Comparison of ENCODE assay signal across 14 cellular contexts in genomic region chr11:47178305-47178704, GRCh38. TPM values are rescaled to one million over a fixed set of nuclear protein-coding genes. Genes with fewer than 3 reads are reported as not detected.
DNase-seq lines count a peak whose midpoint lies in the region; ATAC-seq, FAIRE-seq and TF ChIP-seq lines count a peak whose summit lies in the region.
"Had no signal": no experiment of that assay in that cellular context is flagged by ENCODE, and none has a peak within 500 bp of the region (broad histone marks: within the 10 kb centered on the region; RNA-seq: fewer than 3 reads in every experiment).

No MANE protein-coding gene starts in this region.

- BruUV-seq in HepG2 (replicated peaks; lab: Mats Ljungman, UMichigan), result no TSS peak

- H2BK120ac ChIP-seq in mesendoderm (ENCODE audit: low read depth, low read length), result no peak overlapping the region

- no peaks in the 10 kb centered on the region for H3K9me3 Mint-ChIP-seq in activated B cell treated with CpG ODN at 0.5 μM for 24 hours
- H3K9me3 Mint-ChIP-seq in stimulated activated memory B cell treated with anti-CD40 and anti-IgM and Interleukin-4, amounts not matched to agents 10 μg/mL and 1 μg/mL and 100 μg/mL, for 72 hours, result no peaks in the 10 kb centered on the region
- H3K9me3 Mint-ChIP-seq: nephron had no signal

- POLR2A ChIA-PET in activated B cell treated with CpG ODN at 0.5 μM for 24 hours (lab: Charles Lee), result interaction anchor here (0.5 to 2.4 kb wide), 5 partner anchors 36 to 255 kb away, joined by 3 to 32 read pairs (median 5); partner anchors contain the start of genes ACP2 and DDB2
- POLR2A ChIA-PET in HepG2 (lab: Yijun Ruan, JAX), result interaction anchor here (0.6 to 4.7 kb wide), 13 partner anchors 10 to 92 kb away, joined by 3 to 81 read pairs (median 5); partner anchors contain the start of genes ACP2, DDB2, MADD and NR1H3

- peak overlapping the region; percentile 99 for H3K27ac Mint-ChIP-seq in activated B cell treated with CpG ODN at 0.5 μM for 24 hours
- peak overlapping the region; percentile 95 for H3K27ac Mint-ChIP-seq in stimulated activated memory B cell treated with anti-CD40 and anti-IgM and Interleukin-4, amounts not matched to agents 10 μg/mL and 1 μg/mL and 100 μg/mL, for 72 hours

- no peak overlapping the region for H2BK5ac ChIP-seq in mesendoderm (ENCODE audit: low read length)

- peaks cover under 1% of the 10 kb centered on the region for H3K27me3 Mint-ChIP-seq in activated B cell treated with CpG ODN at 0.5 μM for 24 hours
- H3K27me3 Mint-ChIP-seq in stimulated activated memory B cell treated with anti-CD40 and anti-IgM and Interleukin-4, amounts not matched to agents 10 μg/mL and 1 μg/mL and 100 μg/mL, for 72 hours, result peaks cover 3% of the 10 kb centered on the region
- H3K27me3 Mint-ChIP-seq: activated naive CD8-positive, alpha-beta T cell had no signal

- H3K4me2 ChIP-seq in DND-41 (ENCODE audit: insufficient read depth, low read length) (peak overlapping the region; percentile 88), HepG2 (ENCODE audit: low read depth, low read length) (peak overlapping the region; percentile 89), mesendoderm (ENCODE audit: low read length) (no peak overlapping the region)

- no peak overlapping the region for H3K4me3 ChIP-seq in DND-41 (ENCODE audit: low read depth in 1 of 2, low read length in 2 of 2)
- 0 out of 6 replicates have a peak overlapping the region, but pooled peaks of 1 of the 3 experiments have one; percentile 16 for H3K4me3 ChIP-seq in HepG2 (replicated peaks in 1 of 3; ENCODE audit: insufficient read depth in 1 of 3, low read depth in 2 of 3, low read length in 3 of 3)
- no peak overlapping the region for H3K4me3 ChIP-seq in mesendoderm (ENCODE audit: low read length)

- H4K8ac ChIP-seq in mesendoderm (ENCODE audit: low read depth, low read length), result no peak overlapping the region

- no peak overlapping the region for H3K56ac ChIP-seq in mesendoderm (ENCODE audit: low read length)

- H2BK15ac ChIP-seq in mesendoderm (replicated peaks; ENCODE audit: low read depth), result no peak overlapping the region

- peaks cover 32% of the 10 kb centered on the region for H3K4me1 Mint-ChIP-seq in activated B cell treated with CpG ODN at 0.5 μM for 24 hours
- H3K4me1 Mint-ChIP-seq in stimulated activated memory B cell treated with anti-CD40 and anti-IgM and Interleukin-4, amounts not matched to agents 10 μg/mL and 1 μg/mL and 100 μg/mL, for 72 hours, result peaks cover 39% of the 10 kb centered on the region

- CTCF ChIA-PET in activated B cell treated with CpG ODN at 0.5 μM for 24 hours (lab: Charles Lee) (interaction anchor here (0.8 to 3.7 kb wide), 9 partner anchors 9 to 275 kb away, joined by 3 to 40 read pairs (median 3); partner anchors contain the start of genes ACP2, DDB2, NR1H3 and SLC39A13), HepG2 (lab: Yijun Ruan, JAX; ENCODE audit: low intra/inter-chr PET ratio, low total read pairs) (interaction anchor here (1.6 to 3.9 kb wide), 2 partner anchors 81 to 177 kb away, joined by 13 to 27 read pairs; partner anchors contain the start of gene NR1H3)

- H4K20me1 ChIP-seq in DND-41 (ENCODE audit: insufficient read depth, low read length) (peaks cover 13% of the 10 kb centered on the region), HepG2 (ENCODE audit: insufficient read depth, low read length) (0 out of 2 replicates have a peak, but pooled peaks cover 3% of the 10 kb centered on the region)

- intact Hi-C loops in activated B cell treated with CpG ODN at 0.5 μM for 24 hours (cut with micrococcal nuclease) (no loop called here), HepG2 (cut with micrococcal nuclease; ENCODE audit: unreplicated experiment) (no loop called here)

- WGBS in HepG2 (ENCODE audit: low lambda C conversion rate), result 67% methylated on average over 8 of the region's 11 CpGs
- no CpG with 5 or more reads among the region's 11 CpGs for WGBS in mesendoderm (ENCODE audit: extremely low coverage, insufficient coverage, low lambda C conversion rate)

- H3K23ac ChIP-seq in mesendoderm (ENCODE audit: low read length), result no peak overlapping the region

- H3K4me3 Mint-ChIP-seq in activated B cell treated with CpG ODN at 0.5 μM for 24 hours, result no peak overlapping the region
- H3K4me3 Mint-ChIP-seq in stimulated activated memory B cell treated with anti-CD40 and anti-IgM and Interleukin-4, amounts not matched to agents 10 μg/mL and 1 μg/mL and 100 μg/mL, for 72 hours, result no peak overlapping the region

- no peak overlapping the region for H3K4ac ChIP-seq in mesendoderm (ENCODE audit: low read depth, low read length)

- peaks cover 22% of the 10 kb centered on the region for H3K79me1 ChIP-seq in mesendoderm (ENCODE audit: low read length)

- H3K9me3 ChIP-seq in DND-41 (ENCODE audit: insufficient read depth, low read length, severe bottlenecking) (no peaks in the 10 kb centered on the region), HepG2 (ENCODE audit: low read length) (no peaks in the 10 kb centered on the region)
- H3K9me3 ChIP-seq: SJCRH30 had no signal

- H2AFZ ChIP-seq in DND-41 (ENCODE audit: low read depth, low read length), result peak overlapping the region; percentile 98
- H2AFZ ChIP-seq in HepG2 (ENCODE audit: low read length), result no peak overlapping the region

- TF ChIP-seq EP300 in HepG2 (IDR thresholded peaks at IDR 0.05; ENCODE audit: low read depth in 2 of 2, low read length in 2 of 2) (no peak), HepG2 (CRISPR knock-in tag; IDR thresholded peaks at IDR 0.05; ENCODE audit: borderline replicate concordance) (no peak)

- peaks cover 28% of the 10 kb centered on the region for H3K36me3 Mint-ChIP-seq in activated B cell treated with CpG ODN at 0.5 μM for 24 hours (ENCODE audit: low read depth)
- peaks cover 6% of the 10 kb centered on the region for H3K36me3 Mint-ChIP-seq in stimulated activated memory B cell treated with anti-CD40 and anti-IgM and Interleukin-4, amounts not matched to agents 10 μg/mL and 1 μg/mL and 100 μg/mL, for 72 hours
- H3K36me3 Mint-ChIP-seq: activated naive CD8-positive, alpha-beta T cell had no signal

- TF ChIP-seq CTCF in DND-41 (IDR thresholded peaks at IDR 0.05; ENCODE audit: borderline replicate concordance, extremely low read depth, low read length, poor library complexity, severe bottlenecking), result no peak
- TF ChIP-seq CTCF in activated B cell treated with CpG ODN at 0.5 μM for 24 hours (IDR thresholded peaks at IDR 0.05), result no peak
- TF ChIP-seq CTCF in HepG2 (CRISPR knock-in tag; IDR thresholded peaks at IDR 0.05), result no peak
- no peak for TF ChIP-seq CTCF in foreskin keratinocyte (conservative IDR thresholded peaks at IDR 0.05)

- in situ Hi-C loops in HepG2 (cut with HindIII; ENCODE audit: extremely low pct_ligation_motif_present, low pct_unique_long_range_greater_than_20kb), result loop anchor here (5.0 kb wide), 2 partner anchors 69 to 174 kb away; partner anchors contain the start of genes ACP2 and MYBPC3

- no peak for TF ChIP-seq POLR2A in HepG2 (IDR thresholded peaks at IDR 0.05; ENCODE audit: insufficient read depth in 1 of 2, low read depth in 2 of 2, low read length in 2 of 2)

- H3K27ac ChIP-seq in DND-41 (ENCODE audit: low read length), result peak overlapping the region; percentile 89; the same call in 1 of the 2 replicates
- H3K27ac ChIP-seq in HepG2 (ENCODE audit: extremely low read length, insufficient read depth, low read length), result peak overlapping the region; percentile 84
- no peak overlapping the region for H3K27ac ChIP-seq in mesendoderm (ENCODE audit: low read depth, low read length)
- H3K27ac ChIP-seq in foreskin keratinocyte, result no peak overlapping the region
- H3K27ac ChIP-seq: SJCRH30 had no signal

- DNase-seq in DND-41 (no peak), activated B cell treated with CpG ODN at 0.5 μM for 24 hours (no peak), HepG2 (ENCODE audit: low spot score) (no peak), mesendoderm (no peak), foreskin keratinocyte (no peak), LoVo (ENCODE audit: low spot score) (no peak), T-helper 1 cell (no peak)
- DNase-seq: activated CD4-positive, alpha-beta T cell treated with anti-CD3 and anti-CD28 coated beads for 48 hours; NCI-H1092; NCI-H526; SJCRH30 had no signal

- peaks cover 32% of the 10 kb centered on the region for H3K79me2 ChIP-seq in DND-41 (ENCODE audit: insufficient read depth, low read length)
- peaks cover 41% of the 10 kb centered on the region for H3K79me2 ChIP-seq in HepG2 (ENCODE audit: insufficient read depth, low read length)
- peaks cover 28% of the 10 kb centered on the region for H3K79me2 ChIP-seq in mesendoderm (ENCODE audit: control insufficient read depth, insufficient read depth, low read length)

- H2AK5ac ChIP-seq in mesendoderm (ENCODE audit: low read length), result no peak overlapping the region

- H4K5ac ChIP-seq in mesendoderm (ENCODE audit: low read length), result no peak overlapping the region

- H3K27me3 ChIP-seq in DND-41 (ENCODE audit: insufficient read depth, low read length, poor library complexity), result no peaks in the 10 kb centered on the region
- no peaks in the 10 kb centered on the region; a peak in 1 of 5 replicates for H3K27me3 ChIP-seq in HepG2 (ENCODE audit: control insufficient read depth in 1 of 2, insufficient read depth in 2 of 2, low read length in 2 of 2)
- H3K27me3 ChIP-seq in mesendoderm (ENCODE audit: insufficient read depth, low read length, poor library complexity), result no peaks in the 10 kb centered on the region
- H3K27me3 ChIP-seq in foreskin keratinocyte, result no peaks in the 10 kb centered on the region
- H3K27me3 ChIP-seq: SJCRH30 had no signal

- H3K4me1 ChIP-seq in DND-41 (ENCODE audit: insufficient read depth, low read length) (peaks cover 40% of the 10 kb centered on the region), HepG2 (ENCODE audit: insufficient read depth, low read length) (peaks cover 58% of the 10 kb centered on the region), mesendoderm (ENCODE audit: control insufficient read depth, low read depth, low read length) (no peaks in the 10 kb centered on the region), foreskin keratinocyte (no peaks in the 10 kb centered on the region)
- H3K4me1 ChIP-seq: SJCRH30 had no signal

- FAIRE-seq in HepG2 (lab: Jason Lieb, UNC), result no peak

- ATAC-seq in DND-41 (ENCODE audit: insufficient read depth, low read depth) (no peak), activated B cell treated with CpG ODN at 0.5 μM for 24 hours (ENCODE audit: low read depth) (no peak), HepG2 (no peak; the same call in 1 of the 3 replicates), foreskin keratinocyte (no peak)
- no peak for ATAC-seq in stimulated activated memory B cell treated with anti-CD40 and anti-IgM and Interleukin-4, amounts not matched to agents 10 μg/mL and 1 μg/mL and 100 μg/mL, for 72 hours

- peaks cover 21% of the 10 kb centered on the region for H3K36me3 ChIP-seq in DND-41 (ENCODE audit: insufficient read depth, low read length)
- H3K36me3 ChIP-seq in HepG2 (replicated peaks in 1 of 2; ENCODE audit: control insufficient read depth in 1 of 2, insufficient read depth in 2 of 2, low read length in 2 of 2), result peaks cover 22 to 45% of the 10 kb centered on the region in 2 experiments
- H3K36me3 ChIP-seq in mesendoderm (ENCODE audit: control insufficient read depth, insufficient read depth, low read length), result peaks cover 12% of the 10 kb centered on the region

- no peak for TF ChIP-seq RAD21 in HepG2 (CRISPR knock-in tag; IDR thresholded peaks at IDR 0.05)

- no peak overlapping the region for H3K18ac ChIP-seq in mesendoderm (ENCODE audit: low read length)

- H3K9ac ChIP-seq in DND-41 (ENCODE audit: low read depth, low read length) (peak overlapping the region; percentile 93), HepG2 (ENCODE audit: insufficient read depth, low read depth, low read length) (peak overlapping the region; percentile 27), mesendoderm (ENCODE audit: low read length) (no peak overlapping the region)

RNA-seq across cellular contexts. Expression of gene ARFGAP2, which starts 1.6 kb away (rescaled TPM):
- total RNA-seq in activated B cell treated with CpG ODN at 0.5 μM for 24 hours (145 and 176 TPM in 2 replicates), HepG2 (2016; rRNA removed; fragmentation: Illumina TruSeq; extraction: Trizol) (67.9 and 75.3 TPM in 2 replicates), foreskin keratinocyte (78.2 and 83.5 TPM in 2 replicates)
- 26.0 and 28.5 TPM in 2 replicates for total RNA-seq in HepG2 (2016; cell fraction: cytosol; rRNA removed; fragmentation: Illumina TruSeq; extraction: Trizol; ENCODE audit: low read depth)
- 60.7 and 78.7 TPM in 2 replicates for total RNA-seq in HepG2 (2016; cell fraction: insoluble cytoplasmic fraction; rRNA removed; fragmentation: Illumina TruSeq; extraction: Trizol)
- total RNA-seq in HepG2 (2016; cell fraction: membrane; rRNA removed; fragmentation: Illumina TruSeq; extraction: Trizol), result 25.6 and 29.2 TPM in 2 replicates
- total RNA-seq in HepG2 (2016; cell fraction: nucleus; rRNA removed; fragmentation: Illumina TruSeq; extraction: Trizol), result 63.0 and 73.9 TPM in 2 replicates
- polyA plus RNA-seq in HepG2 (2011; rRNA removed) (32.3 and 40.5 TPM in 2 replicates), foreskin keratinocyte (51.4 and 52.2 TPM in 2 replicates)
- 49.9 and 52.5 TPM in 2 replicates for polyA plus RNA-seq in HepG2 (2011; cell fraction: cytosol; rRNA removed)
- polyA plus RNA-seq in HepG2 (2011; cell fraction: nucleus; rRNA removed), result 135 and 137 TPM in 2 replicates
- 36.2 and 56.4 TPM in 2 replicates for polyA plus RNA-seq in HepG2 (2012)
- 5.1 and 6.2 TPM in 2 replicates for polyA plus RNA-seq in HepG2 (2016; cell fraction: cytosol; fragmentation: Illumina TruSeq; extraction: Trizol; ENCODE audit: low read depth)
- polyA plus RNA-seq in HepG2 (2016; cell fraction: insoluble cytoplasmic fraction; fragmentation: Illumina TruSeq; extraction: Trizol; ENCODE audit: low read depth), result 34.1 and 42.3 TPM in 2 replicates
- 10.4 and 11.9 TPM in 2 replicates for polyA plus RNA-seq in HepG2 (2016; cell fraction: membrane; fragmentation: Illumina TruSeq; extraction: Trizol; ENCODE audit: low read depth)
- polyA plus RNA-seq in HepG2 (2016; cell fraction: nucleus; fragmentation: Illumina TruSeq; extraction: Trizol; ENCODE audit: insufficient read depth, low read depth), result 93.3 and 105 TPM in 2 replicates
- polyA minus RNA-seq in HepG2 (2011; rRNA and poly(A)+ RNA removed; ENCODE audit: low replicate concordance), result 128 and 215 TPM in 2 replicates
- polyA minus RNA-seq in HepG2 (2011; cell fraction: cytosol; rRNA and poly(A)+ RNA removed), result 18.9 and 27.2 TPM in 2 replicates
- 108 and 119 TPM in 2 replicates for polyA minus RNA-seq in HepG2 (2011; cell fraction: nucleus; rRNA and poly(A)+ RNA removed)
- polyA plus RNA-seq in mesendoderm (2013, experiment 1 of 2), result 52.7 TPM
- polyA plus RNA-seq in mesendoderm (2013, experiment 2 of 2), result 51.0 TPM

RNA-seq across cellular contexts. Expression of gene PACSIN3, which starts 7.9 kb away (rescaled TPM):
- total RNA-seq in activated B cell treated with CpG ODN at 0.5 μM for 24 hours, result 1.5 TPM in 2 replicates
- 86.4 and 93.3 TPM in 2 replicates for total RNA-seq in HepG2 (2016; rRNA removed; fragmentation: Illumina TruSeq; extraction: Trizol)
- 23.5 and 25.6 TPM in 2 replicates for total RNA-seq in HepG2 (2016; cell fraction: cytosol; rRNA removed; fragmentation: Illumina TruSeq; extraction: Trizol; ENCODE audit: low read depth)
- 85.9 and 101 TPM in 2 replicates for total RNA-seq in HepG2 (2016; cell fraction: insoluble cytoplasmic fraction; rRNA removed; fragmentation: Illumina TruSeq; extraction: Trizol)
- 44.9 and 52.0 TPM in 2 replicates for total RNA-seq in HepG2 (2016; cell fraction: membrane; rRNA removed; fragmentation: Illumina TruSeq; extraction: Trizol)
- 48.3 and 58.6 TPM in 2 replicates for total RNA-seq in HepG2 (2016; cell fraction: nucleus; rRNA removed; fragmentation: Illumina TruSeq; extraction: Trizol)
- 47.9 and 56.8 TPM in 2 replicates for polyA plus RNA-seq in HepG2 (2011; rRNA removed)
- polyA plus RNA-seq in HepG2 (2011; cell fraction: cytosol; rRNA removed), result 46.8 and 58.3 TPM in 2 replicates
- polyA plus RNA-seq in HepG2 (2011; cell fraction: nucleus; rRNA removed), result 69.7 and 70.5 TPM in 2 replicates
- 37.6 and 45.0 TPM in 2 replicates for polyA plus RNA-seq in HepG2 (2012)
- 19.9 and 22.2 TPM in 2 replicates for polyA plus RNA-seq in HepG2 (2016; cell fraction: cytosol; fragmentation: Illumina TruSeq; extraction: Trizol; ENCODE audit: low read depth)
- polyA plus RNA-seq in HepG2 (2016; cell fraction: insoluble cytoplasmic fraction; fragmentation: Illumina TruSeq; extraction: Trizol; ENCODE audit: low read depth), result 75.8 and 91.5 TPM in 2 replicates
- polyA plus RNA-seq in HepG2 (2016; cell fraction: membrane; fragmentation: Illumina TruSeq; extraction: Trizol; ENCODE audit: low read depth), result 36.6 and 40.8 TPM in 2 replicates
- 92.3 and 96.2 TPM in 2 replicates for polyA plus RNA-seq in HepG2 (2016; cell fraction: nucleus; fragmentation: Illumina TruSeq; extraction: Trizol; ENCODE audit: insufficient read depth, low read depth)
- 46.1 and 86.9 TPM in 2 replicates for polyA minus RNA-seq in HepG2 (2011; rRNA and poly(A)+ RNA removed; ENCODE audit: low replicate concordance)
- polyA minus RNA-seq in HepG2 (2011; cell fraction: cytosol; rRNA and poly(A)+ RNA removed), result 31.6 and 35.2 TPM in 2 replicates
- polyA minus RNA-seq in HepG2 (2011; cell fraction: nucleus; rRNA and poly(A)+ RNA removed), result 26.5 and 27.4 TPM in 2 replicates
- 18.0 TPM for polyA plus RNA-seq in mesendoderm (2013, experiment 1 of 2)
- polyA plus RNA-seq in mesendoderm (2013, experiment 2 of 2), result 18.0 TPM
- 67.9 and 71.4 TPM in 2 replicates for total RNA-seq in foreskin keratinocyte
- polyA plus RNA-seq in foreskin keratinocyte, result 85.9 and 87.5 TPM in 2 replicates

RNA-seq across cellular contexts. Expression of gene DDB2, which starts 36.5 kb away (rescaled TPM):
- total RNA-seq in activated B cell treated with CpG ODN at 0.5 μM for 24 hours (95.1 and 98.0 TPM in 2 replicates), HepG2 (2016; rRNA removed; fragmentation: Illumina TruSeq; extraction: Trizol) (83.4 and 88.1 TPM in 2 replicates), foreskin keratinocyte (57.9 and 67.0 TPM in 2 replicates)
- 42.2 and 43.5 TPM in 2 replicates for total RNA-seq in HepG2 (2016; cell fraction: cytosol; rRNA removed; fragmentation: Illumina TruSeq; extraction: Trizol; ENCODE audit: low read depth)
- total RNA-seq in HepG2 (2016; cell fraction: insoluble cytoplasmic fraction; rRNA removed; fragmentation: Illumina TruSeq; extraction: Trizol), result 83.5 and 97.1 TPM in 2 replicates
- total RNA-seq in HepG2 (2016; cell fraction: membrane; rRNA removed; fragmentation: Illumina TruSeq; extraction: Trizol), result 57.3 and 60.8 TPM in 2 replicates
- total RNA-seq in HepG2 (2016; cell fraction: nucleus; rRNA removed; fragmentation: Illumina TruSeq; extraction: Trizol), result 58.4 and 60.1 TPM in 2 replicates
- polyA plus RNA-seq in HepG2 (2011; rRNA removed) (66.8 and 71.4 TPM in 2 replicates), foreskin keratinocyte (61.9 and 71.7 TPM in 2 replicates)
- polyA plus RNA-seq in HepG2 (2011; cell fraction: cytosol; rRNA removed), result 52.8 and 58.0 TPM in 2 replicates
- 181 and 193 TPM in 2 replicates for polyA plus RNA-seq in HepG2 (2011; cell fraction: nucleus; rRNA removed)
- 46.8 and 59.0 TPM in 2 replicates for polyA plus RNA-seq in HepG2 (2012)
- 33.5 and 35.4 TPM in 2 replicates for polyA plus RNA-seq in HepG2 (2016; cell fraction: cytosol; fragmentation: Illumina TruSeq; extraction: Trizol; ENCODE audit: low read depth)
- 91.3 and 93.6 TPM in 2 replicates for polyA plus RNA-seq in HepG2 (2016; cell fraction: insoluble cytoplasmic fraction; fragmentation: Illumina TruSeq; extraction: Trizol; ENCODE audit: low read depth)
- polyA plus RNA-seq in HepG2 (2016; cell fraction: membrane; fragmentation: Illumina TruSeq; extraction: Trizol; ENCODE audit: low read depth), result 43.2 and 43.8 TPM in 2 replicates
- polyA plus RNA-seq in HepG2 (2016; cell fraction: nucleus; fragmentation: Illumina TruSeq; extraction: Trizol; ENCODE audit: insufficient read depth, low read depth), result 125 and 136 TPM in 2 replicates
- 62.5 and 94.9 TPM in 2 replicates for polyA minus RNA-seq in HepG2 (2011; rRNA and poly(A)+ RNA removed; ENCODE audit: low replicate concordance)
- polyA minus RNA-seq in HepG2 (2011; cell fraction: cytosol; rRNA and poly(A)+ RNA removed), result 19.2 and 26.2 TPM in 2 replicates
- 62.4 and 65.9 TPM in 2 replicates for polyA minus RNA-seq in HepG2 (2011; cell fraction: nucleus; rRNA and poly(A)+ RNA removed)
- polyA plus RNA-seq in mesendoderm (2013, experiment 1 of 2), result 21.6 TPM
- 22.0 TPM for polyA plus RNA-seq in mesendoderm (2013, experiment 2 of 2)

Comparison
In these comparisons a context has a peak if more than half of its experiments do, and no peak if none do; other contexts are left out.
1. H3K27ac ChIP-seq: peak in DND-41 (single experiment) and HepG2 (single experiment); none in mesendoderm (single experiment) and foreskin keratinocyte (single experiment).